20 cellular contexts compared by ENCODE assay signal in genomic region chrX:2931155-2931554, GRCh38. TPM values are rescaled to one million over a fixed set of nuclear protein-coding genes. Genes with fewer than 3 reads are reported as not detected.
DNase-seq lines count a peak whose midpoint lies in the region; ATAC-seq, FAIRE-seq and TF ChIP-seq lines count a peak whose summit lies in the region.
"Had no signal": no experiment of that assay in that cellular context is flagged by ENCODE, and none has a peak within 500 bp of the region (broad histone marks: within the 10 kb centered on the region; RNA-seq: fewer than 3 reads in every experiment).

No MANE protein-coding gene starts in this region.

- no peak for TF ChIP-seq POLR2A in K562 (conservative IDR thresholded peaks at IDR 0.05)

- DNase-seq in K562 (ENCODE audit: extremely low read depth in 1 of 4, low spot score in 3 of 4), result no peak
- DNase-seq in mesothelial cell of epicardium (ENCODE audit: low spot score in 2 of 2, unreplicated experiment in 2 of 2), result no peak
- DNase-seq in KBM-7, result no peak
- DNase-seq in T-helper 1 cell, result no peak
- DNase-seq: BE2C; CD4-positive, alpha-beta memory T cell; DMS153; DMS79 treated with DMSO at 0.1 percent for 48 hours; EL; GM23248; HFFc6 had no signal

- TF ChIP-seq CTCF in K562 (IDR thresholded peaks at IDR 0.05 in 2 of 3, conservative IDR thresholded peaks at IDR 0.05 in 1 of 3; ENCODE audit: insufficient read depth in 2 of 3, low read depth in 1 of 3, low read length in 3 of 3) (no peak), mesothelial cell of epicardium (IDR thresholded peaks at IDR 0.05; ENCODE audit: unreplicated experiment) (no peak)

- peak overlapping the region; percentile 25 for H3K4me3 Mint-ChIP-seq in mesothelial cell of epicardium

- H3K4me3 ChIP-seq in HUES48 (ENCODE audit: low read depth, low read length), result peak overlapping the region; percentile 35; the same call in 1 of the 2 replicates
- H3K4me3 ChIP-seq in K562, result no peak overlapping the region
- H3K4me3 ChIP-seq: A549, GM23248, HAP-1 had no signal

- no peaks in the 10 kb centered on the region for H3K79me2 ChIP-seq in K562 (ENCODE audit: control insufficient read depth, insufficient read depth, low read length)

- no TSS peak for BruUV-seq in K562 (replicated peaks; lab: Mats Ljungman, UMichigan)

- no peak for TF ChIP-seq RAD21 in K562 (CRISPR knock-in tag; conservative IDR thresholded peaks at IDR 0.05 in 1 of 2, IDR thresholded peaks at IDR 0.05 in 1 of 2)

- no peaks in the 10 kb centered on the region for H3K27me3 Mint-ChIP-seq in mesothelial cell of epicardium (ENCODE audit: low read depth)

- H3K9me1 ChIP-seq in K562 (ENCODE audit: control insufficient read depth, insufficient read depth, low read length), result no peaks in the 10 kb centered on the region

- H3K4me1 Mint-ChIP-seq in mesothelial cell of epicardium, result peaks cover 20% of the 10 kb centered on the region

- H2AFZ ChIP-seq in K562 (ENCODE audit: low read depth, low read length), result no peak overlapping the region
- H2AFZ ChIP-seq: GM23248 had no signal

- intact Hi-C loops in K562 (cut with micrococcal nuclease), result no loop called here

- H3K4me1 ChIP-seq in HUES48 (ENCODE audit: control insufficient read depth, insufficient read depth, low read length), result peaks cover 45% of the 10 kb centered on the region
- H3K4me1 ChIP-seq in K562 (replicated peaks in 1 of 2; ENCODE audit: control insufficient read depth in 2 of 2, insufficient read depth in 2 of 2, low read length in 2 of 2), result peaks cover 0 to 3% of the 10 kb centered on the region in 2 experiments; a peak in 2 of 5 replicates
- H3K4me1 ChIP-seq: BE2C had no signal

- POLR2A ChIA-PET in K562 (lab: Yijun Ruan, JAX), result interaction anchor here (1.0 kb wide), 1 partner anchor 544 kb away, joined by 3 read pairs; no protein-coding TSS in a partner anchor

- H4K20me1 ChIP-seq in K562 (replicated peaks; ENCODE audit: control insufficient read depth, insufficient read depth, low read length), result no peaks in the 10 kb centered on the region

- peak overlapping the region; percentile 46; the same call in 1 of the 2 replicates for H3K9ac ChIP-seq in HUES48 (ENCODE audit: low read depth, low read length)
- H3K9ac ChIP-seq in K562 (ENCODE audit: insufficient read depth in 1 of 2, low read depth in 2 of 2, low read length in 2 of 2), result no peak overlapping the region
- H3K9ac ChIP-seq: GM23248 had no signal

- ATAC-seq in K562 (no peak), HG02588 (IDR thresholded peaks at IDR 0.05; ENCODE audit: unreplicated experiment) (no peak), HG03439 (IDR thresholded peaks at IDR 0.05; ENCODE audit: unreplicated experiment) (no peak)
- ATAC-seq: A549 had no signal

- in situ Hi-C loops in K562 (cut with MboI) (no loop called here), KBM-7 (cut with MboI; ENCODE audit: low pct_unique_long_range_greater_than_20kb, low sequenced_read_pairs) (no loop called here)

- peaks cover 35% of the 10 kb centered on the region for H3K36me3 Mint-ChIP-seq in mesothelial cell of epicardium
- H3K36me3 Mint-ChIP-seq: CD4-positive, alpha-beta memory T cell had no signal

- no peak overlapping the region for H3K4me2 ChIP-seq in K562 (ENCODE audit: insufficient read depth, low read length)
- H3K4me2 ChIP-seq: A549 had no signal

- H3K27me3 ChIP-seq in HUES48 (ENCODE audit: control insufficient read depth, insufficient read depth, low read length) (no peaks in the 10 kb centered on the region), K562 (ENCODE audit: control insufficient read depth in 2 of 2, insufficient read depth in 2 of 2, low read length in 2 of 2) (no peaks in the 10 kb centered on the region)
- H3K27me3 ChIP-seq: BE2C had no signal

- no peak for TF ChIP-seq EP300 in K562 (IDR thresholded peaks at IDR 0.05; ENCODE audit: low read length)

- CTCF ChIA-PET in K562 (lab: Yijun Ruan, JAX; ENCODE audit: low intra/inter-chr PET ratio), result no interaction called here

- H3K9me3 ChIP-seq in HUES48 (ENCODE audit: control insufficient read depth, insufficient read depth, low read length) (no peaks in the 10 kb centered on the region), K562 (replicated peaks; ENCODE audit: control insufficient read depth, insufficient read depth, low read depth, low read length) (no peaks in the 10 kb centered on the region)
- H3K9me3 ChIP-seq: BE2C had no signal

- H3K9me3 Mint-ChIP-seq in mesothelial cell of epicardium, result peaks cover 6% of the 10 kb centered on the region
- H3K9me3 Mint-ChIP-seq: HFFc6 had no signal

- no peak overlapping the region for H3K27ac Mint-ChIP-seq in mesothelial cell of epicardium
- H3K27ac Mint-ChIP-seq: HFFc6 had no signal

- WGBS in K562 (ENCODE audit: insufficient coverage, low coverage, missing lambda C conversion rate), result 17% methylated on average over 2 of the region's 2 CpGs

- no peak for FAIRE-seq in K562 (lab: Jason Lieb, UNC)
- FAIRE-seq: A549, D721Med, G401.6, GM12891 had no signal

- no peaks in the 10 kb centered on the region for H3K36me3 ChIP-seq in HUES48 (ENCODE audit: control insufficient read depth, insufficient read depth, low read length)
- H3K36me3 ChIP-seq in K562 (ENCODE audit: control insufficient read depth, insufficient read depth, low read length), result no peaks in the 10 kb centered on the region
- H3K36me3 ChIP-seq: BE2C, HAP-1 had no signal

- H3K27ac ChIP-seq in HUES48 (ENCODE audit: low read depth, low read length) (peak overlapping the region; percentile 86), K562 (ENCODE audit: extremely low read depth, low read depth, low read length) (no peak overlapping the region)
- H3K27ac ChIP-seq: A549, C4-2B, GM23248 had no signal

TF ChIP-seq in K562, 482 proteins besides CTCF, POLR2A, EP300 and RAD21:
- TF ChIP-seq EP400 (IDR thresholded peaks at IDR 0.05) (no peak), ZNF507 (tag; conservative IDR thresholded peaks at IDR 0.05) (peak; percentile 97), ZNF354B (CRISPR knock-in tag; IDR thresholded peaks at IDR 0.05) (peak; percentile 91)

RNA-seq across cellular contexts. Expression of gene ARSD, which starts 2.0 kb away (rescaled TPM):
- total RNA-seq in K562 (2011; cell fraction: chromatin; rRNA removed; ENCODE audit: low replicate concordance), result 0.28 TPM in 1 of 2 replicates, not detected in the other
- total RNA-seq in K562 (2011; cell fraction: nucleolus; rRNA removed), result not detected in 2 replicates
- total RNA-seq in K562 (2011; cell fraction: nucleoplasm; rRNA removed), result 0.07 and 0.31 TPM in 2 replicates
- 0.04 and 0.05 TPM in 2 replicates for total RNA-seq in K562 (2014; rRNA removed)
- total RNA-seq in K562 (2014; rRNA removed; fragmentation: Illumina TruSeq; extraction: Trizol), result 0.07 and 0.29 TPM in 2 replicates
- total RNA-seq in K562 (2015; rRNA removed; fragmentation: Illumina TruSeq; extraction: Trizol), result 0.11 TPM in 2 replicates
- total RNA-seq in K562 (2021), result 0.13 and 0.16 TPM in 2 replicates
- polyA plus RNA-seq in K562 (2011; rRNA removed), result 0.06 and 0.11 TPM in 2 replicates
- 0.04 and 0.25 TPM in 2 replicates for polyA plus RNA-seq in K562 (2011; cell fraction: cytosol; rRNA removed)
- 0.16 and 0.20 TPM in 2 replicates for polyA plus RNA-seq in K562 (2011; cell fraction: nucleus; rRNA removed)
- 0.21 and 0.89 TPM in 2 replicates for polyA plus RNA-seq in K562 (2012)
- polyA plus RNA-seq in K562 (2014; fragmentation: Illumina TruSeq; extraction: Trizol), result 0.06 and 0.15 TPM in 2 replicates
- polyA plus RNA-seq in K562 (2014; fragmentation: Nextera tagmentation; extraction: Ambion mirVana), result under 1 TPM; 0.22 to 0.23 TPM
- polyA plus RNA-seq in K562 (2014; rRNA removed), result 1.3 TPM in 1 of 2 replicates, not detected in the other
- polyA minus RNA-seq in K562 (2011; rRNA and poly(A)+ RNA removed), result 0.03 and 0.04 TPM in 2 replicates
- polyA minus RNA-seq in K562 (2011; cell fraction: cytosol; rRNA and poly(A)+ RNA removed), result not detected in 2 replicates
- polyA minus RNA-seq in K562 (2011; cell fraction: nucleus; rRNA and poly(A)+ RNA removed), result 0.13 TPM in 1 of 2 replicates, not detected in the other
- 54.5 to 55.6 TPM (median 55.5 TPM) in 3 replicates for total RNA-seq in mesothelial cell of epicardium

Comparison
In these comparisons a context has a peak if more than half of its experiments do, and no peak if none do; other contexts are left out.
1. RNA of gene ARSD, which starts 2.0 kb away (total RNA-seq): 54.5 to 55.6 TPM in mesothelial cell of epicardium; 0.04 to 0.31 TPM in K562; every median in the first group is over 10 times any median in the second.